Comparison of ENCODE assay signal across 8 cellular contexts in the genomic region with DNA sequence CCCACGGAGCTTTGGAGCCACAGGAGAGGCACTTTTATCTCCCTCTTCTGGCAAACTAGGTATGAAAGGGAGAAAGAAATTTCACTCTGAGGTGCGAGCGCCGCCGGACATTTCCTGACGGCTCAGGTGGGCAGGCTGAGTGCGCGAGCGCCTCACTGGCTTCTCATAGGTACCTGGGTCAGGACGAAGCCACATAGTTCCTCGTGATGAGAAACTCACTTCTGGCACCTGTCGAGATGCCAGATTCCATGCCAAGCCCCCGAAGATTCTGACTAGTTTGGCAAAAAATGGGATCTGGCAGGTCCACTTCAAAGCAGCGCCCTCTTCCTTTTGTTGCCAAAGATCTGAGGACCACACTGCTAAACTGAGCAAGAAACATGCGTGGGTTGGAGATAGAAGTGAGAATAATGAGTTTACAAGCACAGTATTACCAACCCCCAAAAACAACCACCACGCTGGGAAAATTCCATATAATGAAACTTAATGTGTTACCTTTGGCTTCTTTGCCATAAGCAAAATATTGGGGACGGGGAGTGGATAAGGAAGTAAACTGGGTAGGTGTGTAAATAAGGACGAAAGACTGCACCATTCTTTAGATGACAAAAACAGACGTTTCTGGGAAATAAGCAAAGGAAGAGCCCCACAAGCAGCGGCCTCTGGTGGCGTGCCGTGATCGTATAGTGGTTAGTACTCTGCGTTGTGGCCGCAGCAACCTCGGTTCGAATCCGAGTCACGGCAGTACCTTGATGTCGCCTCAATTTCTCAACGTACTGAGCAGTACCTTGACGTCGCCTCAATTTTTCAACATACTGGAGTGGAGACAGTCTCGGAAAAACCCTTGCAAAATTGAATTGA.
DNase-seq lines count a peak whose midpoint lies in the region; ATAC-seq and TF ChIP-seq lines count a peak whose summit lies in the region.

No MANE protein-coding gene starts in this region.

- peak; percentile 72 for TF ChIP-seq CTCF in C4-2B (conservative IDR thresholded peaks at IDR 0.05)
- TF ChIP-seq CTCF in Loucy (conservative IDR thresholded peaks at IDR 0.05; ENCODE audit: low read length), result peak; percentile 42

- H3F3A ChIP-seq in Loucy (ENCODE audit: low read depth), result peaks cover 4% of the 10 kb centered on the region; the same call in 1 of the 2 replicates

- H3K4me2 ChIP-seq in Loucy (ENCODE audit: low read depth, low read length, poor library complexity, severe bottlenecking), result no peak overlapping the region
- H3K4me2 ChIP-seq in skeletal muscle satellite cell (ENCODE audit: low read length), result peak overlapping the region; percentile 85

- no CpG with 5 or more reads among the region's 34 CpGs for WGBS in iPS DF 6.9 (ENCODE audit: insufficient coverage, insufficient read length)

- H3K27ac ChIP-seq in C4-2B, result peak overlapping the region; percentile 56
- H3K27ac ChIP-seq in iPS DF 6.9 (ENCODE audit: low read length), result no peak overlapping the region

- no peaks in the 10 kb centered on the region for H3K9me3 ChIP-seq in Loucy (ENCODE audit: insufficient read depth, low read depth, low read length)
- no peaks in the 10 kb centered on the region for H3K9me3 ChIP-seq in iPS DF 6.9 (ENCODE audit: control insufficient read depth, insufficient read depth, low read length)
- H3K9me3 ChIP-seq in skeletal muscle satellite cell (replicated peaks; ENCODE audit: low read length), result no peaks in the 10 kb centered on the region

- H3K4me3 ChIP-seq in Loucy (ENCODE audit: low read length, poor library complexity, severe bottlenecking), result no peak overlapping the region
- H3K4me3 ChIP-seq in iPS DF 6.9 (ENCODE audit: low read length), result peak overlapping the region; percentile 67; the same call in 1 of the 2 replicates
- peak overlapping the region; percentile 65 for H3K4me3 ChIP-seq in skeletal muscle satellite cell (ENCODE audit: low read length)

- peak overlapping the region; percentile 44; the same call in 1 of the 2 replicates for H2AFZ ChIP-seq in Loucy (ENCODE audit: low read length)

- ATAC-seq in GM19455 (IDR thresholded peaks at IDR 0.05; ENCODE audit: unreplicated experiment) (peak; percentile 49), GM18519 (IDR thresholded peaks at IDR 0.05; ENCODE audit: low FRiP score, unreplicated experiment) (no peak)

- no peaks in the 10 kb centered on the region for H3K9me2 ChIP-seq in Loucy (replicated peaks; ENCODE audit: low read depth, low read length)

- H3K36me3 ChIP-seq in Loucy (ENCODE audit: insufficient read depth, low read length), result no peaks in the 10 kb centered on the region
- no peaks in the 10 kb centered on the region for H3K36me3 ChIP-seq in iPS DF 6.9 (ENCODE audit: control insufficient read depth, insufficient read depth, low read length)
- no peaks in the 10 kb centered on the region for H3K36me3 ChIP-seq in skeletal muscle satellite cell (ENCODE audit: insufficient read depth, low read length)

- no peaks in the 10 kb centered on the region for H3K79me2 ChIP-seq in Loucy (ENCODE audit: insufficient read depth, low read length)

- H4K20me1 ChIP-seq in Loucy (ENCODE audit: insufficient read depth, low read length, poor library complexity, severe bottlenecking), result no peaks in the 10 kb centered on the region

- DNase-seq in T-helper 2 cell (peak; percentile 53 to 87 (median 73)), anterior cingulate cortex (lab: John Stamatoyannopoulos, UW) (peak in 43 of 58 donors; percentile 8 to 75 (median 35)), iPS DF 6.9 (ENCODE audit: low read depth, low spot score) (no peak)

- H3K4me1 ChIP-seq in Loucy (ENCODE audit: insufficient read depth, low read length, poor library complexity, severe bottlenecking) (peaks cover 16% of the 10 kb centered on the region), iPS DF 6.9 (ENCODE audit: control insufficient read depth, insufficient read depth, low read length) (no peaks in the 10 kb centered on the region), skeletal muscle satellite cell (ENCODE audit: control insufficient read depth, insufficient read depth, low read length) (no peaks in the 10 kb centered on the region)

- no peaks in the 10 kb centered on the region for H3K27me3 ChIP-seq in Loucy (ENCODE audit: insufficient read depth, low read length, poor library complexity, severe bottlenecking)
- H3K27me3 ChIP-seq in iPS DF 6.9 (ENCODE audit: control insufficient read depth, insufficient read depth, low read length), result no peaks in the 10 kb centered on the region
- peaks cover 5% of the 10 kb centered on the region for H3K27me3 ChIP-seq in skeletal muscle satellite cell (ENCODE audit: control insufficient read depth, insufficient read depth, low read length)

- H3K9ac ChIP-seq in Loucy (ENCODE audit: low read depth, low read length, poor library complexity, severe bottlenecking) (no peak overlapping the region), skeletal muscle satellite cell (ENCODE audit: low read depth, low read length) (peak overlapping the region; percentile 31)
